7 cellular contexts compared by ENCODE assay signal in the genomic region with DNA sequence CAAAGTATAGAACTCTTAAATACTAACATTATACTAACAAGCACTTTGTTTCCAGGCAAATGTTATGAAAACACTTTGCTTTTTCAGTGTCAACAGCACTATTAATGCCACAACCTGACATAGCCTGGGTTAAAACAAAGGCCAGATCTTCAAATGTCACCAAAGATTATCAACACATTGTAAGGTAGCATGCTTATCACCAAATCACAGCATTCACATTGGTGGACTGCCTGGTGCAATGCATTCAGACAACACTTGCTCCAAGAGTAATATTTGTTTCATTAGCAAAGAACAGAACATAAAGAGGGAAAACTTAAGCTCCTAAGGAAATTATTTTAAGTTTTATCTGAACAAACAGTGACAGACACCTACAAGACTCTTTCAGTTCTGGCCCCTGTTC.
"Had no signal": no experiment of that assay in that cellular context is flagged by ENCODE, and none has a peak within 500 bp of the region (broad histone marks: within the 10 kb centered on the region; RNA-seq: fewer than 3 reads in every experiment).

No MANE protein-coding gene starts in this region.

- H3K27me3 Mint-ChIP-seq: IgD-negative memory B cell had no signal

- H3K4me1 Mint-ChIP-seq: IgD-negative memory B cell had no signal

- H3K4me3 Mint-ChIP-seq: IgD-negative memory B cell had no signal

- FAIRE-seq: HepG2 had no signal

- H3K27ac ChIP-seq: HL-60 had no signal

- H3K27ac Mint-ChIP-seq: IgD-negative memory B cell had no signal

- ATAC-seq: HepG2 had no signal

- DNase-seq: GOT3, H7, HCEC 1CT, KBM-7 had no signal

- H3K36me3 Mint-ChIP-seq: IgD-negative memory B cell had no signal
